ENCODE assay signal across 8 cellular contexts in genomic region chr1:60350531-60350930, GRCh38.
"Had no signal": no experiment of that assay in that cellular context is flagged by ENCODE, and none has a peak within 500 bp of the region (broad histone marks: within the 10 kb centered on the region; RNA-seq: fewer than 3 reads in every experiment).

No MANE protein-coding gene starts in this region.

- H3K9me3 ChIP-seq: HAP-1 had no signal

- H3K4me3 ChIP-seq: GM23248, GM23338, HAP-1 had no signal

- H3K27ac ChIP-seq: GM23248 had no signal

- H3K4me1 ChIP-seq: HAP-1 had no signal

- DNase-seq: GM23248, GOT3, H7, H9, HCEC 1CT, HFFc6 had no signal

- H3K36me3 ChIP-seq: HAP-1 had no signal
